ENCODE assay signal across 8 cellular contexts in the genomic region with DNA sequence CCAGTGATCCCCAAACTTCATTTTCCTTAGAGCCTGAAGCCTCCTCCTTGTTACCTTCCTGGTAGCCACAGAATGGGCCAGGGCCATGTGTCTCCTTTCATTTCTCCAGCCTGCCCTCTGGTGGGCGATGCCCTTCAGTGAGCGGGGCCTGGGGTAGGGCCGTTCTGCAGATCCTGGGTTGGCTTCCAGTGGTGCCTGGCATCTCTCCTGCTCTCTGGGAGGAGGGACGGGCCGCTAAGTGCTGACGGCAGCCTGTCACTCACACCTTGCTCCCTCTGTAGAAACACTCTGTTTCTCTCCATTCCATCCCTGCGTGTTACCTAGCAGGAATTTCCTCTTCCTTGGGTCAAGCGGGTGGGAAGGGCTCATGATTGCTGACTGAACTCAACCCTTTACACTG.
DNase-seq lines count a peak whose midpoint lies in the region; ATAC-seq and TF ChIP-seq lines count a peak whose summit lies in the region.

No MANE protein-coding gene starts in this region.

- no peak overlapping the region for H3K27ac Mint-ChIP-seq in activated naive CD4-positive, alpha-beta T cell treated with anti-CD3 and anti-CD28 coated beads for 36 hours

- H3K27me3 ChIP-seq in uterus, result no peaks in the 10 kb centered on the region

- DNase-seq in activated naive CD4-positive, alpha-beta T cell treated with anti-CD3 and anti-CD28 coated beads for 36 hours, result peak; percentile 58
- DNase-seq in activated naive CD4-positive, alpha-beta T cell treated with Interleukin-2 at 50 U/mL for 16 hours, result no peak
- peak; percentile 87 for DNase-seq in NAMALWA (ENCODE audit: low spot score)
- DNase-seq in erythroblast (lab: John Stamatoyannopoulos, UW), result peak; percentile 8 to 24
- peak; percentile 58 for DNase-seq in mucosa of gallbladder (ENCODE audit: low spot score)
- peak; percentile 71 to 72 for DNase-seq in uterus

- no peaks in the 10 kb centered on the region for H3K36me3 Mint-ChIP-seq in activated naive CD4-positive, alpha-beta T cell treated with anti-CD3 and anti-CD28 coated beads for 36 hours (ENCODE audit: low read depth)

- intact Hi-C loops in activated naive CD4-positive, alpha-beta T cell treated with anti-CD3 and anti-CD28 coated beads for 36 hours (cut with micrococcal nuclease), result loop anchor here (2.0 kb wide), 1 partner anchor 488 kb away; no protein-coding TSS in a partner anchor
- intact Hi-C loops in uterus (cut with DNase I; ENCODE audit: low total_unique reads), result no loop called here

- CTCF ChIA-PET in activated naive CD4-positive, alpha-beta T cell treated with anti-CD3 and anti-CD28 coated beads for 36 hours (lab: Charles Lee), result interaction anchor here (2.1 kb wide), 1 partner anchor 228 kb away, joined by 4 read pairs; no protein-coding TSS in a partner anchor

- peaks cover 9% of the 10 kb centered on the region for H3K9me3 Mint-ChIP-seq in activated naive CD4-positive, alpha-beta T cell treated with anti-CD3 and anti-CD28 coated beads for 36 hours

- peak overlapping the region; percentile 74 to 83 for H3K27ac ChIP-seq in uterus

- H3K36me3 ChIP-seq in uterus, result no peaks in the 10 kb centered on the region

- H3K27me3 Mint-ChIP-seq in activated naive CD4-positive, alpha-beta T cell treated with anti-CD3 and anti-CD28 coated beads for 36 hours (ENCODE audit: low read depth), result peaks cover 22% of the 10 kb centered on the region

- H3K4me3 Mint-ChIP-seq in activated naive CD4-positive, alpha-beta T cell treated with anti-CD3 and anti-CD28 coated beads for 36 hours, result no peak overlapping the region

- H3K4me3 ChIP-seq in uterus, result no peak overlapping the region

- no peaks in the 10 kb centered on the region for H3K9me3 ChIP-seq in uterus

- H3K4me1 Mint-ChIP-seq in activated naive CD4-positive, alpha-beta T cell treated with anti-CD3 and anti-CD28 coated beads for 36 hours (ENCODE audit: low read depth), result peaks cover 2% of the 10 kb centered on the region

- peaks cover 9 to 27% of the 10 kb centered on the region in 2 donors for H3K4me1 ChIP-seq in uterus

- ATAC-seq in SK-N-SH treated with all-trans-retinoic acid at 6 μM for 48 hours (peak; percentile 94), GM18858 (IDR thresholded peaks at IDR 0.05; ENCODE audit: unreplicated experiment) (no peak)

- TF ChIP-seq POLR2A in erythroblast (IDR thresholded peaks at IDR 0.05; ENCODE audit: low read length) (no peak), uterus (IDR thresholded peaks at IDR 0.05) (no peak)

- TF ChIP-seq CTCF in uterus (IDR thresholded peaks at IDR 0.05), result peak; percentile 27 to 58 (median 50)

TF ChIP-seq in SK-N-SH treated with all-trans-retinoic acid at 6 μM for 48 hours, 23 proteins besides CTCF, POLR2A, EP300 and RAD21:
- TF ChIP-seq ZC3H10 (CRISPR knock-in tag; IDR thresholded peaks at IDR 0.05) (no peak), CSDC2 (CRISPR knock-in tag; IDR thresholded peaks at IDR 0.05) (no peak), TCF4 (CRISPR knock-in tag; IDR thresholded peaks at IDR 0.05; ENCODE audit: borderline replicate concordance) (no peak; the same call in 1 of the 2 replicates), TOX (CRISPR knock-in tag; IDR thresholded peaks at IDR 0.05; ENCODE audit: borderline replicate concordance) (no peak), ZNF565 (CRISPR knock-in tag; conservative IDR thresholded peaks at IDR 0.05; ENCODE audit: low read depth) (no peak), PPARA (CRISPR knock-in tag; IDR thresholded peaks at IDR 0.05; ENCODE audit: borderline replicate concordance) (no peak), CREB5 (CRISPR knock-in tag; IDR thresholded peaks at IDR 0.05; ENCODE audit: low read depth) (no peak)
